ENCODE assay signal across 15 cellular contexts in the genomic region with DNA sequence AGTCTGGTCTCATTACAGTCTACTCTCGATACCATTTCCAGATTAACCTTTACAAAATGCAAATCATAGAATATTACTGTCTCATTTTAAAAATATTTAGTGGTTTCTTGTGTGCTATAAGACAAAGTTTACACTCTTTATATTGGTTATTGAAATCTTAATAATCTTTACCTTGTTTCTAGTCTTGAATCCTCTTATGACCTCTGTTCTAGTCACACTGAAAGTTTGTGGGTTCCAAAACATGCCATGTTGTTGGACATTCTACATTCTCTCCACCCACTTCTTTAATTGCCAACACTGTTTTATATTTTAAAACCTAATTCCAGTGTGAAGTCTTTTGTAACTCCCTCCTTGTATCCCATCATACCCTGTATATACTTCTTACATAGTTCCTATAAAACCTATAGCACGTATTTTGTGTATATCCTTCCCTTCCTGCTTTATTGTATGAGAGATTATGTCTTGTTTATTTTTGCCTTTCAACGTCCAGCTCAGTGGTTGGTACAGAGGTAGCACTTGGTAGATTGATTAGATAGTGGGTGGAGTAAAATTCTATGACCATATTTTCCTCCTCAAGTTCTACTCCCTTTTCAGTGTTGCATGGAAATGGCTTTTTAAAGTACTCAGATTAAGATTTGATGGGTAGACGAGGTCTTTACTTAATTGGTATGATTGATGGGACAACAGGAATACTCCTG.
"Had no signal": no experiment of that assay in that cellular context is flagged by ENCODE, and none has a peak within 500 bp of the region (broad histone marks: within the 10 kb centered on the region; RNA-seq: fewer than 3 reads in every experiment).

No MANE protein-coding gene starts in this region.

- H3K27me3 Mint-ChIP-seq: activated naive CD8-positive, alpha-beta T cell treated with anti-CD3 and anti-CD28 coated beads for 36 hours had no signal

- ATAC-seq: activated CD4-positive, CD25-positive, alpha-beta regulatory T cell treated with anti-CD3 and anti-CD28 coated beads, Interleukin-2, amount 50 U/mL, for 24 hours; heart left ventricle; left lung had no signal

- H3K27ac Mint-ChIP-seq: activated naive CD8-positive, alpha-beta T cell treated with anti-CD3 and anti-CD28 coated beads for 36 hours; neural progenitor cell had no signal

- H3K9me3 ChIP-seq: breast epithelium, heart left ventricle, left lung, ovary, thyroid gland had no signal

- H3K36me3 ChIP-seq: breast epithelium, heart left ventricle, left lung, neural progenitor cell, ovary, thyroid gland had no signal

- H3K4me3 ChIP-seq: breast epithelium, heart left ventricle, left lung, neural progenitor cell, ovary, skin epidermis, thyroid gland had no signal

- H3K27me3 ChIP-seq: breast epithelium, heart left ventricle, left lung, neural progenitor cell, ovary, thyroid gland had no signal

- H3K4me1 ChIP-seq: neural progenitor cell had no signal

- H3K27ac ChIP-seq: left lung, neural progenitor cell, ovary, skin epidermis, thyroid gland had no signal

- H3K9me3 Mint-ChIP-seq: activated naive CD8-positive, alpha-beta T cell treated with anti-CD3 and anti-CD28 coated beads for 36 hours; neural progenitor cell had no signal

- H3K4me3 Mint-ChIP-seq: activated naive CD8-positive, alpha-beta T cell treated with anti-CD3 and anti-CD28 coated beads for 36 hours; neural progenitor cell had no signal

- DNase-seq: activated CD4-positive, alpha-beta T cell treated with anti-CD3 and anti-CD28 coated beads, Interleukin-2, amount 50 U/mL, for 4 hours; activated gamma-delta T cell treated with Interleukin-2 at 50 U/mL for 16 hours; activated naive CD8-positive, alpha-beta T cell treated with anti-CD3 and anti-CD28 coated beads for 36 hours; activated T-cell treated with anti-CD3 and anti-CD28 coated beads, Interleukin-2, amount 50 U/mL, for 48 hours; foreskin melanocyte; heart left ventricle; islet precursor cell; left lung; ovary; retina; thyroid gland had no signal
